20 cellular contexts compared by ENCODE assay signal in the genomic region with DNA sequence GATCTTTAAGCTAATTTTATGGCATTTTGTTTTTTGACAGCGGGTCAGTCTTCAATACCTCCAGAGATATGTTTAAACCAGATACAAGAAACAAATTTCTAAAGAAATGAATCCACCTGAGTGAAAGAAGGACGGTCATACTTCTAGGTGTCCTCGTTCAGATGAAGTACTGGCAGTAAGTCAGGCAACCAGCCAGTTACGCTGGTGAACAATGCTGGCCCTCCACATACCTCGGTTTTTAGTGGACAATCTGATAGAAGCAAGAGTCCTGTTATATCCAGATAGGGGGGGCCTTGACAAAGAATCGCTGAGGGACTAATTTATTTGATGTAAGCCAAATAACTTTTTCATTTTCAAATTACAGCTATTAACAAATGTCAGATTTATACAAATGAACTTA.
DNase-seq lines count a peak whose midpoint lies in the region; ATAC-seq, FAIRE-seq and TF ChIP-seq lines count a peak whose summit lies in the region.
"Had no signal": no experiment of that assay in that cellular context is flagged by ENCODE, and none has a peak within 500 bp of the region (broad histone marks: within the 10 kb centered on the region; RNA-seq: fewer than 3 reads in every experiment).

No MANE protein-coding gene starts in this region.

- peaks cover 15% of the 10 kb centered on the region for H3K9me3 Mint-ChIP-seq in activated naive CD8-positive, alpha-beta T cell treated with anti-CD3 and anti-CD28 coated beads for 36 hours
- H3K9me3 Mint-ChIP-seq: nephron had no signal

- H3K18ac ChIP-seq in mesendoderm (ENCODE audit: low read length): no peak overlapping the region

- ATAC-seq in Right ventricle myocardium inferior (no peak), left lung (peak; percentile 11)

- no peak for FAIRE-seq in GM12891 (lab: Jason Lieb, UNC)
- FAIRE-seq: astrocyte had no signal

- no peaks in the 10 kb centered on the region for H3K79me2 ChIP-seq in mesendoderm (ENCODE audit: control insufficient read depth, insufficient read depth, low read length)

- no peak overlapping the region for H4K8ac ChIP-seq in mesendoderm (ENCODE audit: low read depth, low read length)

- peaks cover 64% of the 10 kb centered on the region for H3K4me1 Mint-ChIP-seq in activated naive CD8-positive, alpha-beta T cell treated with anti-CD3 and anti-CD28 coated beads for 36 hours

- no peak overlapping the region for H2BK120ac ChIP-seq in mesendoderm (ENCODE audit: low read depth, low read length)

- H3K4me3 Mint-ChIP-seq in activated naive CD8-positive, alpha-beta T cell treated with anti-CD3 and anti-CD28 coated beads for 36 hours: no peak overlapping the region
- H3K4me3 Mint-ChIP-seq: nephron had no signal

- H3K27me3 ChIP-seq in right atrium auricular region: no peaks in the 10 kb centered on the region
- H3K27me3 ChIP-seq in left lung: no peaks in the 10 kb centered on the region
- no peaks in the 10 kb centered on the region for H3K27me3 ChIP-seq in uterus
- no peaks in the 10 kb centered on the region for H3K27me3 ChIP-seq in mesendoderm (ENCODE audit: insufficient read depth, low read length, poor library complexity)
- H3K27me3 ChIP-seq: testis had no signal

- H3K27ac ChIP-seq in right atrium auricular region (peak overlapping the region; percentile 18 to 35), left lung (no peak overlapping the region), uterus (peak overlapping the region; percentile 70 to 85), mesendoderm (ENCODE audit: low read depth, low read length) (no peak overlapping the region)
- H3K27ac ChIP-seq: VCaP had no signal

- H3K23ac ChIP-seq in mesendoderm (ENCODE audit: low read length): no peak overlapping the region

- no peak overlapping the region for H2BK15ac ChIP-seq in mesendoderm (replicated peaks; ENCODE audit: low read depth)

- no peak for TF ChIP-seq CTCF in right atrium auricular region (IDR thresholded peaks at IDR 0.05)
- TF ChIP-seq CTCF in left lung (IDR thresholded peaks at IDR 0.05): no peak
- no peak for TF ChIP-seq CTCF in uterus (IDR thresholded peaks at IDR 0.05)

- H3K4me1 ChIP-seq in right atrium auricular region (peaks cover 0 to 56% of the 10 kb centered on the region in 2 donors), left lung (peaks cover 41 to 56% of the 10 kb centered on the region in 2 donors), uterus (peaks cover 27 to 29% of the 10 kb centered on the region in 2 donors), mesendoderm (ENCODE audit: control insufficient read depth, low read depth, low read length) (no peaks in the 10 kb centered on the region)
- H3K4me1 ChIP-seq: HAP-1 had no signal

- DNase-seq in right atrium auricular region (ENCODE audit: low spot score) (no peak), Right ventricle myocardium inferior (ENCODE audit: missing footprints) (no peak), left lung (no peak), uterus (no peak), mesendoderm (no peak), GM12891 (ENCODE audit: insufficient read length, low spot score) (no peak)
- DNase-seq in activated naive CD8-positive, alpha-beta T cell treated with anti-CD3 and anti-CD28 coated beads for 36 hours: no peak
- no peak for DNase-seq in stimulated activated naive CD4-positive, alpha-beta T cell treated with Interleukin-2 at 50 U/mL for 16 hours (lab: John Stamatoyannopoulos, UW)
- DNase-seq: activated effector memory CD4-positive, alpha-beta T cell treated with Interleukin-2 at 50 U/mL for 16 hours; DMS79; effector memory CD4-positive, alpha-beta T cell; mesenchymal stem cell; NCI-H1417 treated with DMSO at 0.1 percent for 48 hours; NCI-H526 treated with DMSO at 0.1 percent for 48 hours; SHP77; testis had no signal

- H3K4me3 ChIP-seq in right atrium auricular region (no peak overlapping the region), left lung (no peak overlapping the region), uterus (no peak overlapping the region), mesendoderm (ENCODE audit: low read length) (no peak overlapping the region)
- H3K4me3 ChIP-seq: HAP-1, testis had no signal

- no peak overlapping the region for H2BK5ac ChIP-seq in mesendoderm (ENCODE audit: low read length)

- H3K56ac ChIP-seq in mesendoderm (ENCODE audit: low read length): no peak overlapping the region

- H3K36me3 ChIP-seq in right atrium auricular region (peaks cover 15% of the 10 kb centered on the region), left lung (peaks cover 0 to 4% of the 10 kb centered on the region in 2 donors), uterus (no peaks in the 10 kb centered on the region), mesendoderm (ENCODE audit: control insufficient read depth, insufficient read depth, low read length) (no peaks in the 10 kb centered on the region)
- H3K36me3 ChIP-seq: HAP-1 had no signal

- peaks cover 4 to 8% of the 10 kb centered on the region in 2 donors for H3K9me3 ChIP-seq in right atrium auricular region
- H3K9me3 ChIP-seq in left lung: peaks cover 0 to 5% of the 10 kb centered on the region in 2 donors
- peaks cover 0 to 5% of the 10 kb centered on the region in 2 donors for H3K9me3 ChIP-seq in uterus
- H3K9me3 ChIP-seq: HAP-1, testis had no signal

- peak overlapping the region; percentile 48 for H3K27ac Mint-ChIP-seq in activated naive CD8-positive, alpha-beta T cell treated with anti-CD3 and anti-CD28 coated beads for 36 hours
- H3K27ac Mint-ChIP-seq: nephron had no signal

- no CpG with 5 or more reads among the region's 6 CpGs for WGBS in mesendoderm (ENCODE audit: extremely low coverage, insufficient coverage, low lambda C conversion rate)

- no peak overlapping the region for H3K9ac ChIP-seq in mesendoderm (ENCODE audit: low read length)

- peaks cover 56% of the 10 kb centered on the region for H3K36me3 Mint-ChIP-seq in activated naive CD8-positive, alpha-beta T cell treated with anti-CD3 and anti-CD28 coated beads for 36 hours

- intact Hi-C loops in Right ventricle myocardium inferior (cut with DNase I): no loop called here
- intact Hi-C loops in left lung (cut with DNase I): no loop called here
- intact Hi-C loops in uterus (cut with DNase I; ENCODE audit: low total_unique reads): no loop called here

- H2AK5ac ChIP-seq in mesendoderm (ENCODE audit: low read length): no peak overlapping the region

- TF ChIP-seq POLR2A in uterus (IDR thresholded peaks at IDR 0.05) (no peak), GM12891 (IDR thresholded peaks at IDR 0.05; ENCODE audit: low read depth, low read length) (no peak)

- no peaks in the 10 kb centered on the region for H3K79me1 ChIP-seq in mesendoderm (ENCODE audit: low read length)

- H4K5ac ChIP-seq in mesendoderm (ENCODE audit: low read length): no peak overlapping the region

- no peak overlapping the region for H3K4ac ChIP-seq in mesendoderm (ENCODE audit: low read depth, low read length)

- no peaks in the 10 kb centered on the region for H3K27me3 Mint-ChIP-seq in activated naive CD8-positive, alpha-beta T cell treated with anti-CD3 and anti-CD28 coated beads for 36 hours

- H3K4me2 ChIP-seq in mesendoderm (ENCODE audit: low read length): no peak overlapping the region

TF ChIP-seq in GM12891, 5 proteins besides CTCF, POLR2A, EP300 and RAD21:
- TF ChIP-seq POU2F2 (IDR thresholded peaks at IDR 0.05; ENCODE audit: low read depth, low read length) (no peak), POLR2AphosphoS5 (IDR thresholded peaks at IDR 0.05; ENCODE audit: low read depth, low read length) (no peak), PAX5 (IDR thresholded peaks at IDR 0.05; ENCODE audit: insufficient read depth, low read length, severe bottlenecking) (no peak), SPI1 (IDR thresholded peaks at IDR 0.05; ENCODE audit: low read depth, low read length) (no peak), TAF1 (IDR thresholded peaks at IDR 0.05; ENCODE audit: low read depth, low read length) (no peak)

Comparison
In these comparisons a context has a peak if more than half of its experiments do, and no peak if none do; other contexts are left out.
1. H3K27ac ChIP-seq: peak in right atrium auricular region (2 of 2) and uterus (2 of 2); none in left lung (0 of 2) and mesendoderm (single experiment).